In genomic region chr13:80716610-80717081, GRCh38 we compare ENCODE assay signal across 9 cellular contexts.
DNase-seq lines count a peak whose midpoint lies in the region; ATAC-seq and TF ChIP-seq lines count a peak whose summit lies in the region.
"Had no signal": no experiment of that assay in that cellular context is flagged by ENCODE, and none has a peak within 500 bp of the region (broad histone marks: within the 10 kb centered on the region; RNA-seq: fewer than 3 reads in every experiment).

No MANE protein-coding gene starts in this region.

- no peaks in the 10 kb centered on the region for H3K36me3 Mint-ChIP-seq in activated B cell treated with CpG ODN at 0.5 μM for 24 hours (ENCODE audit: low read depth)
- H3K36me3 Mint-ChIP-seq: stimulated activated effector memory CD8-positive, alpha-beta T cell treated with anti-CD3 and anti-CD28 coated beads, Interleukin-12 subunit alpha, Interleukin-12 subunit beta, amount 100 ng/mL, for 72 hours had no signal

- peaks cover 11% of the 10 kb centered on the region for H3K9me3 Mint-ChIP-seq in activated B cell treated with CpG ODN at 0.5 μM for 24 hours

- peak overlapping the region; percentile 47 for H3K4me3 Mint-ChIP-seq in activated B cell treated with CpG ODN at 0.5 μM for 24 hours
- H3K4me3 Mint-ChIP-seq: stimulated activated effector memory CD8-positive, alpha-beta T cell treated with anti-CD3 and anti-CD28 coated beads, Interleukin-12 subunit alpha, Interleukin-12 subunit beta, amount 100 ng/mL, for 72 hours had no signal

- no peak for TF ChIP-seq CTCF in activated B cell treated with CpG ODN at 0.5 μM for 24 hours (IDR thresholded peaks at IDR 0.05)

- no peaks in the 10 kb centered on the region for H3K27me3 Mint-ChIP-seq in activated B cell treated with CpG ODN at 0.5 μM for 24 hours

- intact Hi-C loops in activated B cell treated with CpG ODN at 0.5 μM for 24 hours (cut with micrococcal nuclease), result no loop called here

- CTCF ChIA-PET in activated B cell treated with CpG ODN at 0.5 μM for 24 hours (lab: Charles Lee), result interaction anchor here (0.6 kb wide), 1 partner anchor 261 kb away, joined by 3 read pairs; no protein-coding TSS in a partner anchor

- ATAC-seq in activated B cell treated with CpG ODN at 0.5 μM for 24 hours (ENCODE audit: low read depth), result no peak
- ATAC-seq in left lobe of liver, result peak; percentile 27
- ATAC-seq in HG02642 (IDR thresholded peaks at IDR 0.05; ENCODE audit: poor library complexity, unreplicated experiment), result no peak
- ATAC-seq in HG02852 (IDR thresholded peaks at IDR 0.05; ENCODE audit: unreplicated experiment), result no peak
- ATAC-seq: stimulated activated effector memory CD8-positive, alpha-beta T cell treated with anti-CD3 and anti-CD28 coated beads, Interleukin-12 subunit alpha, Interleukin-12 subunit beta, amount 100 ng/mL, for 72 hours had no signal

- POLR2A ChIA-PET in activated B cell treated with CpG ODN at 0.5 μM for 24 hours (lab: Charles Lee), result no interaction called here

- peak overlapping the region; percentile 43 for H3K27ac Mint-ChIP-seq in activated B cell treated with CpG ODN at 0.5 μM for 24 hours
- H3K27ac Mint-ChIP-seq: stimulated activated effector memory CD8-positive, alpha-beta T cell treated with anti-CD3 and anti-CD28 coated beads, Interleukin-12 subunit alpha, Interleukin-12 subunit beta, amount 100 ng/mL, for 72 hours had no signal

- H3K4me1 Mint-ChIP-seq in activated B cell treated with CpG ODN at 0.5 μM for 24 hours, result peaks cover 7% of the 10 kb centered on the region
- H3K4me1 Mint-ChIP-seq: stimulated activated effector memory CD8-positive, alpha-beta T cell treated with anti-CD3 and anti-CD28 coated beads, Interleukin-12 subunit alpha, Interleukin-12 subunit beta, amount 100 ng/mL, for 72 hours had no signal

- DNase-seq in COLO668 (lab: John Stamatoyannopoulos, UW; ENCODE audit: unreplicated experiment) (peak; percentile 87), NAMALWA (ENCODE audit: low spot score) (peak; percentile 74), activated B cell treated with CpG ODN at 0.5 μM for 24 hours (no peak), left lobe of liver (ENCODE audit: low spot score) (no peak), germinal center (ENCODE audit: low spot score) (no peak), NCI-H2029 treated with DMSO at 0.1 percent for 48 hours (lab: John Stamatoyannopoulos, UW) (no peak)

Comparison
In these comparisons a context has a peak if more than half of its experiments do, and no peak if none do; other contexts are left out.
1. DNase-seq: peak in COLO668 (single experiment) and NAMALWA (single experiment); none in activated B cell treated with CpG ODN at 0.5 μM for 24 hours (single experiment), left lobe of liver (single experiment), germinal center (single experiment) and NCI-H2029 treated with DMSO at 0.1 percent for 48 hours (single experiment).